Comparison of ENCODE assay signal across 15 cellular contexts in the genomic region with DNA sequence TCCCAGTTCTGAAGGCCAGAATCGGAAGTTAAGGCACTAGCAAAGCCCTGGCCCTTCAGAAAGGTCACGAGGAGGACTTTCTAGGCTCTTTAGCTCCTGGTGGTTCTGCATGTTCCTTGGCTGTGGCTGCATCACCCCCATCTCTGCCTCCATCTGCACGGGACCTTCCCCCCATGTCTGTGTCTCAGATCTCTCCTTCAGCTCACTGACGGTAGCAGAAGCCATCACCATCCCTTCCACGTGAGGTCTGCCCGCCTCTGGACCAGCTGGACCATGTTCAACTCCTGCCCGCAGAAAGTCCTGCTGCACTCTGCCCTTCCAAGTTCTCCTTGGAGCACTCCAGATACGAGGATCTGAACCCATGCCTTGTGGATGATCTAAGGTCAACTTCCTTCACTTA.
DNase-seq lines count a peak whose midpoint lies in the region; ATAC-seq, FAIRE-seq and TF ChIP-seq lines count a peak whose summit lies in the region.
"Had no signal": no experiment of that assay in that cellular context is flagged by ENCODE, and none has a peak within 500 bp of the region (broad histone marks: within the 10 kb centered on the region; RNA-seq: fewer than 3 reads in every experiment).

No MANE protein-coding gene starts in this region.

- H3K4me3 ChIP-seq in right atrium auricular region (no peak overlapping the region), heart left ventricle (no peak overlapping the region), spleen (no peak overlapping the region)
- H3K4me3 ChIP-seq: BLaER1 treated with 17β-estradiol and CSF1 and Interleukin-3, amounts not matched to agents 10 nM and 100 nM; GM23338 had no signal

- H3K4me1 Mint-ChIP-seq in activated CD4-positive, alpha-beta T cell treated with anti-CD3 and anti-CD28 coated beads, Interleukin-2, amount 10 ng/mL, durations not matched to agents 7 days and 5 days: no peaks in the 10 kb centered on the region
- H3K4me1 Mint-ChIP-seq: CD4-positive, CD25-positive, alpha-beta regulatory T cell; GM23338 had no signal

- TF ChIP-seq POLR2A in heart left ventricle (IDR thresholded peaks at IDR 0.05) (no peak), spleen (IDR thresholded peaks at IDR 0.05) (no peak), GM12891 (IDR thresholded peaks at IDR 0.05; ENCODE audit: low read depth, low read length) (no peak)

- CTCF ChIA-PET in activated CD4-positive, alpha-beta T cell treated with anti-CD3 and anti-CD28 coated beads, Interleukin-2, amount 10 ng/mL, durations not matched to agents 7 days and 5 days (lab: Charles Lee): no interaction called here

- H3K27me3 ChIP-seq in right atrium auricular region (no peaks in the 10 kb centered on the region), heart left ventricle (peaks cover 0 to 3% (median 0%) of the 10 kb centered on the region in 9 donors), spleen (replicated peaks in 1 of 7) (no peaks in the 10 kb centered on the region)
- H3K27me3 ChIP-seq: BLaER1 treated with 17β-estradiol and CSF1 and Interleukin-3, amounts not matched to agents 10 nM and 100 nM had no signal

- no peak for FAIRE-seq in GM12891 (lab: Jason Lieb, UNC)

- DNase-seq in right atrium auricular region (ENCODE audit: low spot score) (peak; percentile 43), heart left ventricle (no peak), islet precursor cell (peak; percentile 36), spleen (peak; percentile 43), GM12891 (ENCODE audit: insufficient read length, low spot score) (no peak)
- no peak for DNase-seq in activated CD4-positive, alpha-beta T cell treated with anti-CD3 and anti-CD28 coated beads, Interleukin-2, amount 50 U/mL, for 48 hours
- no peak for DNase-seq in activated CD4-positive, alpha-beta T cell treated with anti-CD3 and anti-CD28 coated beads, Interleukin-2, amount 10 ng/mL, durations not matched to agents 7 days and 5 days
- DNase-seq: ACHN; CD4-positive, CD25-positive, alpha-beta regulatory T cell; DMS53; GF-D8; H7 had no signal

- WGBS in heart left ventricle, 4 donors: 77 to 85% (median 79%) methylated on average over 8 of the region's 8 CpGs
- WGBS in spleen, 5 donors: 75 to 88% (median 79%) methylated on average over 8 of the region's 8 CpGs

- ATAC-seq in heart left ventricle (no peak), HG03159 (IDR thresholded peaks at IDR 0.05; ENCODE audit: unreplicated experiment) (no peak)
- ATAC-seq: GM23338 had no signal

- no peak overlapping the region for H3K4me3 Mint-ChIP-seq in activated CD4-positive, alpha-beta T cell treated with anti-CD3 and anti-CD28 coated beads, Interleukin-2, amount 10 ng/mL, durations not matched to agents 7 days and 5 days
- H3K4me3 Mint-ChIP-seq: CD4-positive, CD25-positive, alpha-beta regulatory T cell; GM23338 had no signal

- H3K4me1 ChIP-seq in right atrium auricular region (no peaks in the 10 kb centered on the region), heart left ventricle (no peaks in the 10 kb centered on the region), spleen (no peaks in the 10 kb centered on the region)
- H3K4me1 ChIP-seq: BLaER1 treated with 17β-estradiol and CSF1 and Interleukin-3, amounts not matched to agents 10 nM and 100 nM had no signal

- POLR2A ChIA-PET in activated CD4-positive, alpha-beta T cell treated with anti-CD3 and anti-CD28 coated beads, Interleukin-2, amount 10 ng/mL, durations not matched to agents 7 days and 5 days (lab: Charles Lee): no interaction called here

- TF ChIP-seq CTCF in right atrium auricular region (IDR thresholded peaks at IDR 0.05) (no peak), heart left ventricle (IDR thresholded peaks at IDR 0.05) (no peak), spleen (IDR thresholded peaks at IDR 0.05 in 8 of 11, conservative IDR thresholded peaks at IDR 0.05 in 3 of 11) (no peak)

- H3K36me3 Mint-ChIP-seq in activated CD4-positive, alpha-beta T cell treated with anti-CD3 and anti-CD28 coated beads, Interleukin-2, amount 10 ng/mL, durations not matched to agents 7 days and 5 days (ENCODE audit: low read depth): no peaks in the 10 kb centered on the region
- H3K36me3 Mint-ChIP-seq: CD4-positive, CD25-positive, alpha-beta regulatory T cell had no signal

- intact Hi-C loops in heart left ventricle (cut with DNase I): no loop called here
- intact Hi-C loops in spleen (cut with DNase I; ENCODE audit: low total_unique reads): no loop called here

- H3K27ac ChIP-seq in right atrium auricular region: no peak overlapping the region
- no peak overlapping the region for H3K27ac ChIP-seq in heart left ventricle
- H3K27ac ChIP-seq in spleen: no peak overlapping the region
- H3K27ac ChIP-seq: BLaER1 treated with 17β-estradiol and CSF1 and Interleukin-3, amounts not matched to agents 10 nM and 100 nM had no signal

- H3K27me3 Mint-ChIP-seq in activated CD4-positive, alpha-beta T cell treated with anti-CD3 and anti-CD28 coated beads, Interleukin-2, amount 10 ng/mL, durations not matched to agents 7 days and 5 days: no peaks in the 10 kb centered on the region
- H3K27me3 Mint-ChIP-seq: CD4-positive, CD25-positive, alpha-beta regulatory T cell had no signal

- no peak overlapping the region for H3K27ac Mint-ChIP-seq in activated CD4-positive, alpha-beta T cell treated with anti-CD3 and anti-CD28 coated beads, Interleukin-2, amount 10 ng/mL, durations not matched to agents 7 days and 5 days
- H3K27ac Mint-ChIP-seq: CD4-positive, CD25-positive, alpha-beta regulatory T cell; GM23338 had no signal

- H3K9me3 ChIP-seq in right atrium auricular region: no peaks in the 10 kb centered on the region
- no peaks in the 10 kb centered on the region for H3K9me3 ChIP-seq in heart left ventricle
- H3K9me3 ChIP-seq in spleen: peaks cover 0 to 10% (median 0%) of the 10 kb centered on the region in 8 donors

- peaks cover 3% of the 10 kb centered on the region for H3K9me3 Mint-ChIP-seq in activated CD4-positive, alpha-beta T cell treated with anti-CD3 and anti-CD28 coated beads, Interleukin-2, amount 10 ng/mL, durations not matched to agents 7 days and 5 days

- H3K36me3 ChIP-seq in right atrium auricular region (no peaks in the 10 kb centered on the region), heart left ventricle (no peaks in the 10 kb centered on the region), spleen (no peaks in the 10 kb centered on the region)
- H3K36me3 ChIP-seq: BLaER1 treated with 17β-estradiol and CSF1 and Interleukin-3, amounts not matched to agents 10 nM and 100 nM had no signal

TF ChIP-seq in GM12891, 5 proteins besides CTCF, POLR2A, EP300 and RAD21:
- TF ChIP-seq POU2F2 (IDR thresholded peaks at IDR 0.05; ENCODE audit: low read depth, low read length) (no peak), PAX5 (IDR thresholded peaks at IDR 0.05; ENCODE audit: insufficient read depth, low read length, severe bottlenecking) (no peak), TAF1 (IDR thresholded peaks at IDR 0.05; ENCODE audit: low read depth, low read length) (no peak), POLR2AphosphoS5 (IDR thresholded peaks at IDR 0.05; ENCODE audit: low read depth, low read length) (no peak), SPI1 (IDR thresholded peaks at IDR 0.05; ENCODE audit: low read depth, low read length) (no peak)

Comparison
In these comparisons a context has a peak if more than half of its experiments do, and no peak if none do; other contexts are left out.
1. DNase-seq: peak in right atrium auricular region (single experiment), islet precursor cell (single experiment) and spleen (single experiment); none in heart left ventricle (0 of 5), activated CD4-positive, alpha-beta T cell treated with anti-CD3 and anti-CD28 coated beads, Interleukin-2, amount 50 U/mL, for 48 hours (0 of 2), activated CD4-positive, alpha-beta T cell treated with anti-CD3 and anti-CD28 coated beads, Interleukin-2, amount 10 ng/mL, durations not matched to agents 7 days and 5 days (single experiment) and GM12891 (single experiment).